Comparison of ENCODE assay signal across 10 cellular contexts in the genomic region with DNA sequence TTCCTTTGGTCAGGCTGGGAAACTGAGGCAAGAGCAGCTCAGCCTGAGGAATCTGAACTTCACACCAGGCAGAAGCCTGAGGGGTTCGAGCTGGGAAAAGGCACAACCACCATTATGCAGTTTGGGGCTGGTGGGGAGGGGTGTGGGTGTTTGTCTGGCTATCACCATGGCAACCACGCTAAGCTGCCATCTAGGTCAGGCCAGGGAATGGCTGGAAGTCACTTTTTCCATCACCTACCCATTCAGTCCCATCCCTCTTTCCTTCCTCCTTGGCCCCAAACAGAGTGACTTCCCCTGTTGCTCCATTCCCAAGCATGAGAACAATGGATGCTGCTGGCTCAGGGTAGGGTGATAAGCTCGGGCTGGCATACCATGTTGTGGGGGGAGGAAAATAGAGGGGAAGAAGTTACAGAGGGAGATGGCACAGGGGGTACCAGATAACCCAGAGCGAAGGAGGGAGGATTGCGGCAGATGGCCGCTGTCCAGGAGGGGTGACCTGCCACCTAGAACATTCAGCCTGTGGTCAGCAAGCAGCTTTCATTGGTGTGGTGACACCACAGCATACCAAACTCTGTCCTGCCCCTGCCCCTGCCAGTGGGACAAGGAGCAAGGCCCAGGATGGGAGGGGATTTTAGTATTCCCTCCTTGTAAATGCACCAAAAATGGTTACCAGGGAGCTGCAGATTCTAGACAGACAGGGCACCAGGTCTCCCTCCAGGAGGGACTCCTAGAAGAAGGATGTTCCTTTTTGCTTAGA. TPM values are rescaled to one million over a fixed set of nuclear protein-coding genes. Genes with fewer than 3 reads are reported as not detected.
DNase-seq lines count a peak whose midpoint lies in the region; ATAC-seq and TF ChIP-seq lines count a peak whose summit lies in the region.
"Had no signal": no experiment of that assay in that cellular context is flagged by ENCODE, and none has a peak within 500 bp of the region (broad histone marks: within the 10 kb centered on the region; RNA-seq: fewer than 3 reads in every experiment).

No MANE protein-coding gene starts in this region.

- no peak for TF ChIP-seq POLR2A in esophagus muscularis mucosa (IDR thresholded peaks at IDR 0.05; ENCODE audit: low read depth)
- TF ChIP-seq POLR2A in transverse colon (IDR thresholded peaks at IDR 0.05): no peak

- no peak for DNase-seq in Calu3
- peak; percentile 75 for DNase-seq in M059J (ENCODE audit: low read depth)
- DNase-seq in esophagus muscularis mucosa (ENCODE audit: extremely low spot score): no peak
- no peak for DNase-seq in NCI-H446 (lab: John Stamatoyannopoulos, UW)
- no peak for DNase-seq in transverse colon
- DNase-seq in SJCRH30: no peak
- DNase-seq: GDM1, NCI-H1694 had no signal

- H3K4me1 ChIP-seq in esophagus muscularis mucosa: peaks cover 33 to 62% (median 49%) of the 10 kb centered on the region in 4 donors
- H3K4me1 ChIP-seq in parathyroid adenoma: peaks cover 63% of the 10 kb centered on the region
- peaks cover 14 to 19% (median 17%) of the 10 kb centered on the region in 4 donors for H3K4me1 ChIP-seq in transverse colon
- H3K4me1 ChIP-seq in SJCRH30: peaks cover 41% of the 10 kb centered on the region

- H3K9me3 Mint-ChIP-seq in Calu3 (ENCODE audit: low read depth, unreplicated experiment): no peaks in the 10 kb centered on the region

- peaks cover 39% of the 10 kb centered on the region for H3K4me1 Mint-ChIP-seq in Calu3 (ENCODE audit: low read depth, unreplicated experiment)

- in situ Hi-C loops in transverse colon (cut with MboI; ENCODE audit: low pct_ligation_motif_present in 1 of 4, low pct_unique_long_range_greater_than_20kb in 1 of 4, low sequenced_read_pairs in 3 of 4): no loop called here

- H2AFZ ChIP-seq in parathyroid adenoma: peak overlapping the region; percentile 36

- H3K27me3 Mint-ChIP-seq in Calu3 (ENCODE audit: unreplicated experiment): no peaks in the 10 kb centered on the region

- intact Hi-C loops in Calu3 (cut with micrococcal nuclease; ENCODE audit: unreplicated experiment): no loop called here
- intact Hi-C loops in esophagus muscularis mucosa (cut with DNase I): no loop called here
- intact Hi-C loops in transverse colon (cut with DNase I; ENCODE audit: low total_unique reads): no loop called here

- peak overlapping the region; percentile 48 for H3K9ac ChIP-seq in parathyroid adenoma

- H3K4me3 ChIP-seq in esophagus muscularis mucosa (no peak overlapping the region), parathyroid adenoma (ENCODE audit: low read depth, low read length) (no peak overlapping the region), transverse colon (no peak overlapping the region), SJCRH30 (no peak overlapping the region)

- H3K27ac Mint-ChIP-seq in Calu3 (ENCODE audit: unreplicated experiment): peak overlapping the region; percentile 81

- peaks cover 14% of the 10 kb centered on the region for H3K36me3 Mint-ChIP-seq in Calu3 (ENCODE audit: insufficient read depth, unreplicated experiment)

- TF ChIP-seq EP300 in esophagus muscularis mucosa (IDR thresholded peaks at IDR 0.05) (no peak), transverse colon (IDR thresholded peaks at IDR 0.05; ENCODE audit: low read depth) (no peak)

- H3K36me3 ChIP-seq in esophagus muscularis mucosa: no peaks in the 10 kb centered on the region
- H3K36me3 ChIP-seq in parathyroid adenoma (ENCODE audit: control insufficient read depth, insufficient read depth, low read length): no peaks in the 10 kb centered on the region
- no peaks in the 10 kb centered on the region for H3K36me3 ChIP-seq in transverse colon
- no peaks in the 10 kb centered on the region for H3K36me3 ChIP-seq in SJCRH30

- peak overlapping the region; percentile 48 to 56 (median 54) for H3K27ac ChIP-seq in esophagus muscularis mucosa (replicated peaks in 1 of 4)
- H3K27ac ChIP-seq in parathyroid adenoma: peak overlapping the region; percentile 99
- H3K27ac ChIP-seq in transverse colon: no peak overlapping the region
- no peak overlapping the region for H3K27ac ChIP-seq in SJCRH30

- no peaks in the 10 kb centered on the region for H3K9me3 ChIP-seq in esophagus muscularis mucosa
- no peaks in the 10 kb centered on the region for H3K9me3 ChIP-seq in parathyroid adenoma (ENCODE audit: control insufficient read depth, low read length)
- H3K9me3 ChIP-seq in transverse colon: no peaks in the 10 kb centered on the region
- H3K9me3 ChIP-seq in SJCRH30 (replicated peaks): no peaks in the 10 kb centered on the region

- no TSS peak for BruUV-seq in Calu3 (replicated peaks; lab: Mats Ljungman, UMichigan)

- ATAC-seq in GM19023 (IDR thresholded peaks at IDR 0.05; ENCODE audit: unreplicated experiment): no peak

- WGBS in esophagus muscularis mucosa: 66% methylated on average over 5 of the region's 6 CpGs
- whole genome bisulfite sequencing in transverse colon (ENCODE audit: low coverage in 1 of 2), 2 donors: 77 to 95% methylated on average over 4 to 6 of the region's 6 CpGs

- peak overlapping the region; percentile 46 for H3K4me2 ChIP-seq in parathyroid adenoma (ENCODE audit: low read length)

- H3K79me2 ChIP-seq in parathyroid adenoma: no peaks in the 10 kb centered on the region

- no peak for TF ChIP-seq CTCF in Calu3 (IDR thresholded peaks at IDR 0.05; ENCODE audit: unreplicated experiment)
- TF ChIP-seq CTCF in esophagus muscularis mucosa (IDR thresholded peaks at IDR 0.05): no peak
- TF ChIP-seq CTCF in parathyroid adenoma (IDR thresholded peaks at IDR 0.05): no peak
- TF ChIP-seq CTCF in transverse colon (IDR thresholded peaks at IDR 0.05): no peak

- CTCF ChIA-PET in Calu3 (lab: Charles Lee): interaction anchor here (1.2 kb wide), 1 partner anchor 73 kb away, joined by 5 read pairs; no protein-coding TSS in a partner anchor

- no peaks in the 10 kb centered on the region for H3K27me3 ChIP-seq in esophagus muscularis mucosa
- no peaks in the 10 kb centered on the region for H3K27me3 ChIP-seq in parathyroid adenoma (ENCODE audit: control insufficient read depth, insufficient read depth, low read length)
- no peaks in the 10 kb centered on the region for H3K27me3 ChIP-seq in transverse colon
- no peaks in the 10 kb centered on the region for H3K27me3 ChIP-seq in SJCRH30

- peak overlapping the region; percentile 16 for H3K4me3 Mint-ChIP-seq in Calu3 (ENCODE audit: low read depth, unreplicated experiment)

RNA-seq across cellular contexts. Expression of gene PLEKHG6, which starts 36.4 kb away (rescaled TPM):
- 25.1 and 32.3 TPM in 2 replicates for total RNA-seq in Calu3 (2022)
- total RNA-seq in M059J (2014; rRNA removed; shearing (Covaris generic)): 0.05 TPM in 1 of 2 replicates, not detected in the other
- total RNA-seq in esophagus muscularis mucosa: under 1 TPM in 2 of 4 donors, not detected in 2; 0.52 to 0.75 TPM
- 100 to 1,000 TPM; 142 to 373 (median 198) TPM for total RNA-seq in transverse colon
- total RNA-seq in SJCRH30 (2014; rRNA removed; shearing (Covaris generic)): 0.06 TPM in 1 of 2 replicates, not detected in the other

Comparison
In these comparisons a context has a peak if more than half of its experiments do, and no peak if none do; other contexts are left out.
1. H3K27ac ChIP-seq: peak in esophagus muscularis mucosa (4 of 4) and parathyroid adenoma (single experiment); none in transverse colon (0 of 4) and SJCRH30 (single experiment).
2. RNA of gene PLEKHG6, which starts 36.4 kb away (total RNA-seq): 142 to 373 TPM in transverse colon and 25.1 to 32.3 TPM in Calu3; 0.52 to 0.75 TPM in esophagus muscularis mucosa, 0.06 TPM in SJCRH30 and 0.05 TPM in M059J; every median in the first group is over 10 times any median in the second.